Comparison of ENCODE assay signal across 21 cellular contexts in genomic region chr3:9244495-9245183, GRCh38. TPM values are rescaled to one million over a fixed set of nuclear protein-coding genes. Genes with fewer than 3 reads are reported as not detected.
A peak's percentile ranks its signal among the peaks of the same experiment; 100 is the strongest.
DNase-seq lines count a peak whose midpoint lies in the region; ATAC-seq and TF ChIP-seq lines count a peak whose summit lies in the region.
"Had no signal": no experiment of that assay in that cellular context is flagged by ENCODE, and none has a peak within 500 bp of the region (broad histone marks: within the 10 kb centered on the region; RNA-seq: fewer than 3 reads in every experiment).

No MANE protein-coding gene starts in this region.

- H3K27me3 ChIP-seq in dorsolateral prefrontal cortex (no peaks in the 10 kb centered on the region), MG63 (no peaks in the 10 kb centered on the region)

- ATAC-seq in HG02938 (IDR thresholded peaks at IDR 0.05; ENCODE audit: unreplicated experiment) = no peak
- ATAC-seq: GM12878, T-cell had no signal

- H3K9me3 Mint-ChIP-seq in neural crest cell = no peaks in the 10 kb centered on the region
- H3K9me3 Mint-ChIP-seq in activated naive CD8-positive, alpha-beta T cell treated with anti-CD3 and anti-CD28 coated beads for 36 hours = peaks cover 1% of the 10 kb centered on the region
- H3K9me3 Mint-ChIP-seq: T-cell had no signal

- H3K27me3 Mint-ChIP-seq in neural crest cell (ENCODE audit: low read depth) = no peaks in the 10 kb centered on the region
- no peaks in the 10 kb centered on the region for H3K27me3 Mint-ChIP-seq in activated naive CD8-positive, alpha-beta T cell treated with anti-CD3 and anti-CD28 coated beads for 36 hours

- H3K9me3 ChIP-seq in MG63 = no peaks in the 10 kb centered on the region

- H3K4me3 ChIP-seq in dorsolateral prefrontal cortex (peak overlapping the region in 50 of 59 donors; percentile 1 to 91 (median 76)), MG63 (no peak overlapping the region)
- H3K4me3 ChIP-seq: GM12878, PC-9 had no signal

- peak overlapping the region; percentile 30 for H3K27ac Mint-ChIP-seq in neural crest cell (ENCODE audit: unreplicated experiment)
- H3K27ac Mint-ChIP-seq in activated naive CD8-positive, alpha-beta T cell treated with anti-CD3 and anti-CD28 coated beads for 36 hours = no peak overlapping the region
- H3K27ac Mint-ChIP-seq: B cell, T-cell had no signal

- H3K36me3 Mint-ChIP-seq in neural crest cell (ENCODE audit: low read depth) = peaks cover 16% of the 10 kb centered on the region
- H3K36me3 Mint-ChIP-seq in activated naive CD8-positive, alpha-beta T cell treated with anti-CD3 and anti-CD28 coated beads for 36 hours = no peaks in the 10 kb centered on the region
- H3K36me3 Mint-ChIP-seq: T-cell had no signal

- H3K36me3 ChIP-seq in MG63 = no peaks in the 10 kb centered on the region

- H3K27ac ChIP-seq in dorsolateral prefrontal cortex = no peak overlapping the region
- H3K27ac ChIP-seq: PC-9, RWPE1 had no signal

- DNase-seq in NCI-H2029 treated with DMSO at 0.1 percent for 48 hours (lab: John Stamatoyannopoulos, UW) (peak; percentile 25), NCI-H2029 (lab: John Stamatoyannopoulos, UW) (no peak), NCI-H69 (lab: John Stamatoyannopoulos, UW) (peak; percentile 47), dorsolateral prefrontal cortex (no peak), neural crest cell (ENCODE audit: low read depth, low spot score) (no peak), MG63 (no peak)
- DNase-seq in activated naive CD8-positive, alpha-beta T cell treated with anti-CD3 and anti-CD28 coated beads for 36 hours = no peak
- DNase-seq: 8988T, DMS53, H7, NCI-H1105, NCI-H2081 treated with DMSO at 0.1 percent for 48 hours, NCI-H446 treated with DMSO at 0.1 percent for 48 hours, NCI-H526 treated with DMSO at 0.1 percent for 48 hours, PC-9, SHP77 treated with DMSO at 0.1 percent for 48 hours, T-cell had no signal

- intact Hi-C loops in dorsolateral prefrontal cortex (cut with DNase I) = loop anchor here (5.0 kb wide), 3 partner anchors 72 to 257 kb away; no protein-coding TSS in a partner anchor

- TF ChIP-seq CTCF in dorsolateral prefrontal cortex (IDR thresholded peaks at IDR 0.05 in 54 of 56, conservative IDR thresholded peaks at IDR 0.05 in 2 of 56; ENCODE audit: low read depth in 1 of 56, partially characterized antibody in 56 of 56) (no peak), neural crest cell (conservative IDR thresholded peaks at IDR 0.05) (no peak)

- H3K4me3 Mint-ChIP-seq in neural crest cell = peak overlapping the region; percentile 29
- H3K4me3 Mint-ChIP-seq in activated naive CD8-positive, alpha-beta T cell treated with anti-CD3 and anti-CD28 coated beads for 36 hours = no peak overlapping the region
- H3K4me3 Mint-ChIP-seq: B cell, T-cell had no signal

- H3K4me1 Mint-ChIP-seq in neural crest cell = peaks cover 80% of the 10 kb centered on the region
- H3K4me1 Mint-ChIP-seq in activated naive CD8-positive, alpha-beta T cell treated with anti-CD3 and anti-CD28 coated beads for 36 hours = peaks cover 13% of the 10 kb centered on the region

RNA-seq across cellular contexts. Expression of gene SRGAP3, which starts 4.8 kb away (rescaled TPM):
- 100 to 1,000 TPM in 114 of 120 experiments, 10 to 100 TPM in 6; 93.9 to 187 (median 139) TPM for total RNA-seq in dorsolateral prefrontal cortex
- 58.4 and 60.5 TPM in 2 replicates for total RNA-seq in neural crest cell
- total RNA-seq in activated naive CD8-positive, alpha-beta T cell treated with anti-CD3 and anti-CD28 coated beads for 36 hours = 1 to 10 TPM; 1.2 to 1.3 TPM
- 0.07 and 0.25 TPM in 2 replicates for total RNA-seq in MG63 (2014; rRNA removed; shearing (Covaris generic); ENCODE audit: low replicate concordance)

Comparison
In these comparisons a context has a peak if more than half of its experiments do, and no peak if none do; other contexts are left out.
1. DNase-seq: peak in NCI-H2029 treated with DMSO at 0.1 percent for 48 hours (single experiment) and NCI-H69 (single experiment); none in NCI-H2029 (single experiment), dorsolateral prefrontal cortex (0 of 10), neural crest cell (single experiment), activated naive CD8-positive, alpha-beta T cell treated with anti-CD3 and anti-CD28 coated beads for 36 hours (single experiment) and MG63 (single experiment).
2. RNA of gene SRGAP3, which starts 4.8 kb away (total RNA-seq): 93.9 to 187 TPM in dorsolateral prefrontal cortex and 58.4 to 60.5 TPM in neural crest cell; 1.2 to 1.3 TPM in activated naive CD8-positive, alpha-beta T cell treated with anti-CD3 and anti-CD28 coated beads for 36 hours and 0.07 to 0.25 TPM in MG63; every median in the first group is over 10 times any median in the second.